ENCODE assay signal across 1 cellular context in genomic region chr12:107066686-107067085, GRCh38.
TF ChIP-seq lines count a peak whose summit lies in the region.

No MANE protein-coding gene starts in this region.

TF ChIP-seq in K562, 482 proteins besides CTCF, POLR2A, EP300 and RAD21 (continued from another document):
- no peak for TF ChIP-seq BRF2 (IDR thresholded peaks at IDR 0.05; ENCODE audit: borderline replicate concordance, insufficient read depth, insufficient read length)
- TF ChIP-seq IRF9 (tag; IDR thresholded peaks at IDR 0.05): no peak
- TF ChIP-seq POLR2H (tag; IDR thresholded peaks at IDR 0.05; ENCODE audit: low read depth): no peak
- no peak for TF ChIP-seq SMAD1 (IDR thresholded peaks at IDR 0.05; ENCODE audit: low read depth, low read length, partially characterized antibody)
- no peak for TF ChIP-seq FOXO4 (CRISPR knock-in tag; IDR thresholded peaks at IDR 0.05)
- TF ChIP-seq NCOR1 (IDR thresholded peaks at IDR 0.05): no peak
- TF ChIP-seq CBX8 (IDR thresholded peaks at IDR 0.05; ENCODE audit: borderline replicate concordance, extremely low read depth, low read depth, low read length, poor library complexity, severe bottlenecking): no peak
- no peak for TF ChIP-seq ESRRB (CRISPR knock-in tag; IDR thresholded peaks at IDR 0.05; ENCODE audit: borderline replicate concordance)
- TF ChIP-seq DIDO1 (tag; IDR thresholded peaks at IDR 0.05; ENCODE audit: low read depth): no peak
- TF ChIP-seq ZBTB43 (CRISPR knock-in tag; IDR thresholded peaks at IDR 0.05): no peak
- no peak for TF ChIP-seq BCOR (IDR thresholded peaks at IDR 0.05)
- TF ChIP-seq ZNF407 (IDR thresholded peaks at IDR 0.05; ENCODE audit: low read depth): no peak
- no peak for TF ChIP-seq TEAD1 (CRISPR knock-in tag; IDR thresholded peaks at IDR 0.05)
- no peak for TF ChIP-seq GATAD2B (IDR thresholded peaks at IDR 0.05; ENCODE audit: borderline replicate concordance)
- TF ChIP-seq SPI1 (IDR thresholded peaks at IDR 0.05; ENCODE audit: borderline replicate concordance, low read depth, low read length): no peak
